ENCODE assay signal across 17 cellular contexts in the genomic region with DNA sequence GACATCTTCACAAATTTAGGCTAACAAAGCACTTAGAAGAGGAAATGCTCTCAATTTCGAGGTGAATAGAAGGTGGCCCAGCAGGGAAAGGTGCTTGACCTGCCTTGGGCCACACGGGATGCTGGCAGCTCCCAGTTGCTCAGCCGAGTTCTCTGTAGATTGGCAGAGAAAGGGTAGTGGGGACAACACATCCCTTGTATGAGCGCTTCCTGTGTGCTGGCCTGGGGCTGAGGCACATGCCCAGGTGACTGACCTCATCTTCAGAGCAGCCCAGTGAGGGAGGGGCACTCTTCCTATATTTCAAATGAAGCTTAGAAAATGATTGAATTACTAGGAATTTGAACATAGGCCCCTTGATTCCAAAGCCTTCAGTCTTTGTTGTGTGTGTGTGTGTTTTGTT. TPM values are rescaled to one million over a fixed set of nuclear protein-coding genes. Genes with fewer than 3 reads are reported as not detected.
A peak's percentile ranks its signal among the peaks of the same experiment; 100 is the strongest.
DNase-seq lines count a peak whose midpoint lies in the region; ATAC-seq and TF ChIP-seq lines count a peak whose summit lies in the region.
"Had no signal": no experiment of that assay in that cellular context is flagged by ENCODE, and none has a peak within 500 bp of the region (broad histone marks: within the 10 kb centered on the region; RNA-seq: fewer than 3 reads in every experiment).

No MANE protein-coding gene starts in this region.

- ATAC-seq in right cardiac atrium (no peak), left ventricle myocardium superior (no peak), RWPE2 (ENCODE audit: low read depth) (no peak)
- ATAC-seq: HepG2 had no signal

- intact Hi-C loops in right cardiac atrium (cut with DNase I) = no loop called here
- intact Hi-C loops in left ventricle myocardium superior (cut with micrococcal nuclease) = no loop called here

- H3K27me3 Mint-ChIP-seq in nephron progenitor cell (ENCODE audit: low read depth, poor library complexity) = peaks cover 7% of the 10 kb centered on the region

- H3K36me3 Mint-ChIP-seq in nephron progenitor cell (ENCODE audit: low read depth) = peaks cover 39% of the 10 kb centered on the region

- TF ChIP-seq CTCF in RWPE2 (IDR thresholded peaks at IDR 0.05; ENCODE audit: poor library complexity, severe bottlenecking) (no peak), nephron progenitor cell (IDR thresholded peaks at IDR 0.05) (no peak)

- H3K27me3 ChIP-seq in right cardiac atrium (ENCODE audit: control insufficient read depth, insufficient read depth) (no peaks in the 10 kb centered on the region), RWPE2 (ENCODE audit: insufficient read depth, poor library complexity, severe bottlenecking) (no peaks in the 10 kb centered on the region)
- H3K27me3 ChIP-seq: SJSA1 had no signal

- H3K9me3 Mint-ChIP-seq in nephron progenitor cell = no peaks in the 10 kb centered on the region
- H3K9me3 Mint-ChIP-seq: CD14-positive monocyte had no signal

- no peak overlapping the region for H3K4me3 ChIP-seq in right cardiac atrium (ENCODE audit: low read length)
- H3K4me3 ChIP-seq in RWPE2 (ENCODE audit: severe bottlenecking) = no peak overlapping the region
- H3K4me3 ChIP-seq: SJSA1 had no signal

- peak overlapping the region; percentile 16 for H3K27ac Mint-ChIP-seq in nephron progenitor cell
- H3K27ac Mint-ChIP-seq: CD14-positive monocyte had no signal

- peaks cover 33% of the 10 kb centered on the region for H3K4me1 Mint-ChIP-seq in nephron progenitor cell

- 62% methylated on average over 4 of the region's 4 CpGs for WGBS in right cardiac atrium

- H3K9me3 ChIP-seq in right cardiac atrium (ENCODE audit: control insufficient read depth, low read length) (no peaks in the 10 kb centered on the region), RWPE2 (ENCODE audit: severe bottlenecking) (no peaks in the 10 kb centered on the region)
- H3K9me3 ChIP-seq: SJSA1 had no signal

- DNase-seq in right cardiac atrium (no peak), left ventricle myocardium superior (no peak), RWPE2 (ENCODE audit: low spot score) (no peak), nephron progenitor cell (no peak), T-helper 2 cell (no peak), NCI-H187 (lab: John Stamatoyannopoulos, UW) (no peak)
- no peak for DNase-seq in stimulated activated CD4-positive, alpha-beta T cell treated with anti-CD3 and anti-CD28 coated beads, Interleukin-4, amount 100 ng/mL, for 24 hours
- DNase-seq: DMS79, KBM-7, NCI-H1105 treated with DMSO at 0.1 percent for 48 hours, NCI-H1694, NCI-H510A, NCI-H748 treated with DMSO at 0.1 percent for 48 hours, RPMI8226 had no signal

- H3K4me1 ChIP-seq in right cardiac atrium (ENCODE audit: control insufficient read depth, insufficient read depth, low read length) (peaks cover 13% of the 10 kb centered on the region), RWPE2 (ENCODE audit: insufficient read depth, poor library complexity, severe bottlenecking) (peaks cover 65% of the 10 kb centered on the region)

- peak overlapping the region; percentile 30 for H3K27ac ChIP-seq in right cardiac atrium (ENCODE audit: low read length)
- H3K27ac ChIP-seq in RWPE2 (ENCODE audit: poor library complexity, severe bottlenecking) = peak overlapping the region; percentile 100
- H3K27ac ChIP-seq: SJSA1 had no signal

- H3K36me3 ChIP-seq in RWPE2 (ENCODE audit: low read depth) = peaks cover 74% of the 10 kb centered on the region

- H3K4me3 Mint-ChIP-seq in nephron progenitor cell = no peak overlapping the region
- H3K4me3 Mint-ChIP-seq: CD14-positive monocyte had no signal

RNA-seq across cellular contexts. Expression of a gene that starts 20.2 kb away (rescaled TPM):
- total RNA-seq in right cardiac atrium = 100 to 1,000 TPM; 111 to 166 (median 139) TPM
- polyA plus RNA-seq in right cardiac atrium = 134 TPM
- 151 TPM for total RNA-seq in left ventricle myocardium superior

RNA-seq across cellular contexts. Expression of a gene that starts 54.5 kb away (rescaled TPM):
- total RNA-seq in right cardiac atrium (1 to 10 TPM; 4.8 to 6.4 (median 6.3) TPM), left ventricle myocardium superior (4.0 TPM)
- 3.4 TPM for polyA plus RNA-seq in right cardiac atrium
